ENCODE assay signal across 8 cellular contexts in the genomic region with DNA sequence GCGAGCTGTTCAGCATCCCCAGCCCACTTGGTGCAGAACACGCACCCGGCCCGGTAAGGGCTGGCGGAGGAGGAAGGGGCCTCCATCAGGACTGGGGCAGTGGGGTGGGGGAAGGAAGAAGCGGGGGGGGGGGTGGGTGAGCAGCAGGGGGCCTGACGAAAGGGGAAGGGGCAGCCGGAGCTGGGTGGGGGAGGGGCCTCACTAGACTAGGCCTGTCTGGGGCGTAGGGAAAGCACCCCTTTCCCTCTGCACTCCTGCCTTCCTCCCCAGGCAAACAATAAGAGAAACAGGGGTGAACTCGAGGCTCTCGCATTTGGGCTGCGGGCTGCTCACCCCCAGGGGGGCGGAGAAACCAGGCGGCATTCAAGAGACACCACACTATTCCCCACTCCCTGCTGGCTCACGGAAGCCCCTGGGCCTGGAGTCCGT.
DNase-seq lines count a peak whose midpoint lies in the region; ATAC-seq and TF ChIP-seq lines count a peak whose summit lies in the region.

No MANE protein-coding gene starts in this region.

- no peaks in the 10 kb centered on the region for H3K9me3 ChIP-seq in heart left ventricle
- H3K9me3 ChIP-seq in iPS-15b (ENCODE audit: control insufficient read depth, insufficient read depth, low read length) = no peaks in the 10 kb centered on the region

- H3K4me1 Mint-ChIP-seq in activated T-cell treated with anti-CD3 and anti-CD28 coated beads, Interleukin-2, amount 50 U/mL, for 24 hours (ENCODE audit: low read depth) = peaks cover 47% of the 10 kb centered on the region
- H3K4me1 Mint-ChIP-seq in stimulated activated naive B cell treated with anti-CD40 and anti-IgM and Interleukin-4, amounts not matched to agents 10 μg/mL and 1 μg/mL and 100 μg/mL, for 72 hours = peaks cover 31 to 39% of the 10 kb centered on the region in 2 donors

- peaks cover 0 to 51% (median 28%) of the 10 kb centered on the region in 9 donors for H3K36me3 ChIP-seq in heart left ventricle
- peaks cover 27% of the 10 kb centered on the region for H3K36me3 ChIP-seq in iPS-15b (ENCODE audit: control insufficient read depth, insufficient read depth, low read length)

- H3K27ac Mint-ChIP-seq in activated T-cell treated with anti-CD3 and anti-CD28 coated beads, Interleukin-2, amount 50 U/mL, for 24 hours = peak overlapping the region; percentile 94
- H3K27ac Mint-ChIP-seq in stimulated activated naive B cell treated with anti-CD40 and anti-IgM and Interleukin-4, amounts not matched to agents 10 μg/mL and 1 μg/mL and 100 μg/mL, for 72 hours = peak overlapping the region; percentile 90

- DNase-seq in heart left ventricle (peak in 1 of 5 donors; percentile 36), Right ventricle myocardium inferior (ENCODE audit: missing footprints) (no peak), NCI-H2081 treated with DMSO at 0.1 percent for 48 hours (lab: John Stamatoyannopoulos, UW) (no peak), cortex of kidney (lab: John Stamatoyannopoulos, UW) (no peak)
- DNase-seq in activated T-cell treated with anti-CD3 and anti-CD28 coated beads, Interleukin-2, amount 50 U/mL, for 24 hours = peak; percentile 62
- no peak for DNase-seq in stimulated activated naive B cell treated with anti-CD40 and anti-IgM and Interleukin-4, amounts not matched to agents 10 μg/mL and 1 μg/mL and 100 μg/mL, for 72 hours

- H3K27me3 ChIP-seq in heart left ventricle (no peaks in the 10 kb centered on the region), iPS-15b (ENCODE audit: control insufficient read depth, insufficient read depth, low read length) (no peaks in the 10 kb centered on the region)

- H3K9me3 Mint-ChIP-seq in activated T-cell treated with anti-CD3 and anti-CD28 coated beads, Interleukin-2, amount 50 U/mL, for 24 hours = no peaks in the 10 kb centered on the region
- no peaks in the 10 kb centered on the region for H3K9me3 Mint-ChIP-seq in stimulated activated naive B cell treated with anti-CD40 and anti-IgM and Interleukin-4, amounts not matched to agents 10 μg/mL and 1 μg/mL and 100 μg/mL, for 72 hours

- H3K4me3 ChIP-seq in heart left ventricle (peak overlapping the region in 11 of 12 donors; percentile 38 to 74 (median 61)), iPS-15b (ENCODE audit: low read depth, low read length) (peak overlapping the region; percentile 81)

- intact Hi-C loops in heart left ventricle (cut with DNase I) (loop anchor here in 1 of 10 donors (10.0 kb wide), 1 partner anchor 274 kb away; no protein-coding TSS in a partner anchor), Right ventricle myocardium inferior (cut with DNase I) (loop anchor here (5.0 kb wide), 1 partner anchor 91 kb away; a partner anchor contains a TSS)

- H3K27me3 Mint-ChIP-seq in activated T-cell treated with anti-CD3 and anti-CD28 coated beads, Interleukin-2, amount 50 U/mL, for 24 hours = no peaks in the 10 kb centered on the region
- H3K27me3 Mint-ChIP-seq in stimulated activated naive B cell treated with anti-CD40 and anti-IgM and Interleukin-4, amounts not matched to agents 10 μg/mL and 1 μg/mL and 100 μg/mL, for 72 hours = no peaks in the 10 kb centered on the region

- TF ChIP-seq CTCF in heart left ventricle (IDR thresholded peaks at IDR 0.05) = no peak

- ATAC-seq in heart left ventricle (no peak), Right ventricle myocardium inferior (no peak), GM19328 (IDR thresholded peaks at IDR 0.05; ENCODE audit: unreplicated experiment) (no peak)
- ATAC-seq in stimulated activated naive B cell treated with anti-CD40 and anti-IgM and Interleukin-4, amounts not matched to agents 10 μg/mL and 1 μg/mL and 100 μg/mL, for 72 hours (replicated peaks) = peak; percentile 35 to 42

- WGBS in heart left ventricle, 4 donors = 33 to 60% (median 42%) methylated on average over 9 to 16 of the region's 16 CpGs

- H3K27ac ChIP-seq in heart left ventricle = peak overlapping the region in 11 of 12 donors; percentile 66 to 91 (median 84)

- peak overlapping the region; percentile 83 for H3K4me3 Mint-ChIP-seq in activated T-cell treated with anti-CD3 and anti-CD28 coated beads, Interleukin-2, amount 50 U/mL, for 24 hours
- peak overlapping the region; percentile 88 to 92 for H3K4me3 Mint-ChIP-seq in stimulated activated naive B cell treated with anti-CD40 and anti-IgM and Interleukin-4, amounts not matched to agents 10 μg/mL and 1 μg/mL and 100 μg/mL, for 72 hours

- peak overlapping the region; percentile 92 for H3K9ac ChIP-seq in iPS-15b (ENCODE audit: low read depth, low read length)

- H3K36me3 Mint-ChIP-seq in activated T-cell treated with anti-CD3 and anti-CD28 coated beads, Interleukin-2, amount 50 U/mL, for 24 hours (ENCODE audit: low read depth) = peaks cover 85% of the 10 kb centered on the region
- peaks cover 22 to 50% of the 10 kb centered on the region in 2 donors for H3K36me3 Mint-ChIP-seq in stimulated activated naive B cell treated with anti-CD40 and anti-IgM and Interleukin-4, amounts not matched to agents 10 μg/mL and 1 μg/mL and 100 μg/mL, for 72 hours

- no peak for TF ChIP-seq POLR2A in heart left ventricle (IDR thresholded peaks at IDR 0.05)

- H3K4me1 ChIP-seq in heart left ventricle (peaks cover 0 to 26% (median 17%) of the 10 kb centered on the region in 12 donors), iPS-15b (ENCODE audit: control insufficient read depth, insufficient read depth, low read length) (peaks cover 19% of the 10 kb centered on the region)

Comparison
In these comparisons a context has a peak if more than half of its experiments do, and no peak if none do; other contexts are left out.
1. ATAC-seq: peak in stimulated activated naive B cell treated with anti-CD40 and anti-IgM and Interleukin-4, amounts not matched to agents 10 μg/mL and 1 μg/mL and 100 μg/mL, for 72 hours (2 of 2); none in heart left ventricle (0 of 4), Right ventricle myocardium inferior (single experiment) and GM19328 (single experiment).